8 cellular contexts compared by ENCODE assay signal in genomic region chr1:199113265-199113869, GRCh38.
DNase-seq lines count a peak whose midpoint lies in the region; ATAC-seq and TF ChIP-seq lines count a peak whose summit lies in the region.

No MANE protein-coding gene starts in this region.

- H3K9me3 ChIP-seq in HAP-1 (no peaks in the 10 kb centered on the region), osteoblast (ENCODE audit: low read depth, low read length) (no peaks in the 10 kb centered on the region)

- no peaks in the 10 kb centered on the region for H3K79me2 ChIP-seq in osteoblast (ENCODE audit: insufficient read depth, low read length)

- no peaks in the 10 kb centered on the region for H3K27me3 ChIP-seq in HAP-1 (ENCODE audit: low read depth)
- H3K27me3 ChIP-seq in osteoblast (ENCODE audit: insufficient read depth, low read length) = no peaks in the 10 kb centered on the region

- ATAC-seq in GM21717 (IDR thresholded peaks at IDR 0.05; ENCODE audit: unreplicated experiment) = no peak

- H2AFZ ChIP-seq in osteoblast (ENCODE audit: low read length) = no peak overlapping the region

- DNase-seq in COR-L47 (lab: John Stamatoyannopoulos, UW) (peak; percentile 18), HAP-1 (ENCODE audit: low spot score in 2 of 2) (peak; percentile 46 to 78), NOMO-1 treated with DMSO at 0.1 percent for 48 hours (lab: John Stamatoyannopoulos, UW; ENCODE audit: unreplicated experiment) (peak; percentile 31), activated T-cell treated with anti-CD3 and anti-CD28 coated beads for 24 hours (ENCODE audit: low read depth) (peak; percentile 58), fibroblast of mammary gland (ENCODE audit: low read depth) (peak; percentile 80), osteoblast (ENCODE audit: insufficient read length, low spot score, missing footprints) (no peak), NCI-H128 (lab: John Stamatoyannopoulos, UW; ENCODE audit: unreplicated experiment) (no peak)

- H3K4me3 ChIP-seq in HAP-1 (no peak overlapping the region), fibroblast of mammary gland (ENCODE audit: control insufficient read depth, low read depth, low read length) (no peak overlapping the region), osteoblast (ENCODE audit: insufficient read depth, low read length) (no peak overlapping the region)

- H4K20me1 ChIP-seq in osteoblast (ENCODE audit: insufficient read depth, low read length) = no peaks in the 10 kb centered on the region

- no peak overlapping the region for H3K27ac ChIP-seq in osteoblast (ENCODE audit: low read depth, low read length)

- H3K4me2 ChIP-seq in osteoblast (ENCODE audit: insufficient read depth, low read length) = no peak overlapping the region

- H3K36me3 ChIP-seq in HAP-1 (replicated peaks) (no peaks in the 10 kb centered on the region), osteoblast (ENCODE audit: insufficient read depth, low read length) (no peaks in the 10 kb centered on the region)

- in situ Hi-C loops in HAP-1 (cut with MboI; ENCODE audit: low sequenced_read_pairs) = no loop called here

- peak; percentile 97 for TF ChIP-seq CTCF in fibroblast of mammary gland (conservative IDR thresholded peaks at IDR 0.05; ENCODE audit: control insufficient read depth, insufficient read depth, low read depth, low read length)
- peak; percentile 95 for TF ChIP-seq CTCF in osteoblast (IDR thresholded peaks at IDR 0.05; ENCODE audit: extremely low read depth, low read depth, low read length)

- H3K4me1 ChIP-seq in HAP-1 = peaks cover 5% of the 10 kb centered on the region; the same call in 1 of the 2 replicates
- H3K4me1 ChIP-seq in osteoblast (ENCODE audit: insufficient read depth, low read length) = no peaks in the 10 kb centered on the region

Comparison
In these comparisons a context has a peak if more than half of its experiments do, and no peak if none do; other contexts are left out.
1. DNase-seq: peak in COR-L47 (single experiment), HAP-1 (2 of 2), NOMO-1 treated with DMSO at 0.1 percent for 48 hours (single experiment), activated T-cell treated with anti-CD3 and anti-CD28 coated beads for 24 hours (single experiment) and fibroblast of mammary gland (single experiment); none in osteoblast (single experiment) and NCI-H128 (single experiment).